10 cellular contexts compared by ENCODE assay signal in genomic region chr19:46890423-46891170, GRCh38. TPM values are rescaled to one million over a fixed set of nuclear protein-coding genes. Genes with fewer than 3 reads are reported as not detected.
A peak's percentile ranks its signal among the peaks of the same experiment; 100 is the strongest.
DNase-seq lines count a peak whose midpoint lies in the region; ATAC-seq and TF ChIP-seq lines count a peak whose summit lies in the region.
"Had no signal": no experiment of that assay in that cellular context is flagged by ENCODE, and none has a peak within 500 bp of the region (broad histone marks: within the 10 kb centered on the region; RNA-seq: fewer than 3 reads in every experiment).

No MANE protein-coding gene starts in this region.

- no peak overlapping the region for H3K18ac ChIP-seq in mesenchymal stem cell (ENCODE audit: low read depth in 1 of 2, low read length in 2 of 2)

- H3K9ac ChIP-seq in BLaER1: no peak overlapping the region
- H3K9ac ChIP-seq in mesenchymal stem cell (ENCODE audit: low read length): peak overlapping the region; percentile 47

- H3K36me3 ChIP-seq in BLaER1: peaks cover 19% of the 10 kb centered on the region; the same call in 1 of the 2 replicates
- no peaks in the 10 kb centered on the region for H3K36me3 ChIP-seq in mesenchymal stem cell (ENCODE audit: control insufficient read depth in 1 of 2, insufficient read depth in 2 of 2, low read depth in 1 of 2, low read length in 2 of 2)

- no peak overlapping the region for H2AFZ ChIP-seq in mesenchymal stem cell (ENCODE audit: low read depth, low read length)

- H3K9me3 ChIP-seq in BLaER1: peaks cover 9% of the 10 kb centered on the region
- H3K9me3 ChIP-seq in mesenchymal stem cell (ENCODE audit: control insufficient read depth, low read length): no peaks in the 10 kb centered on the region

- H3K27ac ChIP-seq in BLaER1 (no peak overlapping the region), mesenchymal stem cell (ENCODE audit: low read length, poor library complexity, severe bottlenecking) (no peak overlapping the region)

- H3K4me1 ChIP-seq in BLaER1 (peaks cover 55% of the 10 kb centered on the region), mesenchymal stem cell (ENCODE audit: control insufficient read depth, insufficient read depth, low read depth, low read length) (peaks cover 4% of the 10 kb centered on the region)

- H2BK5ac ChIP-seq in mesenchymal stem cell (ENCODE audit: low read depth, low read length, poor library complexity, severe bottlenecking): no peak overlapping the region

- H2BK120ac ChIP-seq in mesenchymal stem cell (ENCODE audit: low read depth, low read length): no peak overlapping the region

- intact Hi-C loops in MCF 10A (cut with micrococcal nuclease): no loop called here

- TSS peak; percentile 10 for BruUV-seq in MCF 10A (replicated peaks; lab: Mats Ljungman, UMichigan)

- no peak overlapping the region for H3K4me3 ChIP-seq in BLaER1
- H3K4me3 ChIP-seq in mesenchymal stem cell (ENCODE audit: insufficient read depth in 1 of 2, low read depth in 1 of 2, low read length in 2 of 2): peak overlapping the region in 1 of 2 experiments; percentile 35

- peaks cover 91% of the 10 kb centered on the region for H4K20me1 ChIP-seq in BLaER1

- CTCF ChIA-PET in MCF 10A (lab: Yijun Ruan, JAX): interaction anchor here (0.7 to 1.4 kb wide), 4 partner anchors 10 to 100 kb away, joined by 3 to 4 read pairs (median 3); no protein-coding TSS in a partner anchor
- CTCF ChIA-PET in T-cell (lab: Charles Lee): interaction anchor here in 1 of 2 donors (0.6 kb wide), 1 partner anchor 134 kb away, joined by 7 read pairs; no protein-coding TSS in a partner anchor

- no peak overlapping the region for H2BK15ac ChIP-seq in mesenchymal stem cell (ENCODE audit: low read depth, poor library complexity, severe bottlenecking)

- H3K27me3 Mint-ChIP-seq in MCF 10A (ENCODE audit: insufficient read depth, unreplicated experiment): no peaks in the 10 kb centered on the region
- H3K27me3 Mint-ChIP-seq in T-cell: no peaks in the 10 kb centered on the region
- H3K27me3 Mint-ChIP-seq: activated CD8-positive, alpha-beta memory T cell treated with anti-CD3 and anti-CD28 coated beads, Interleukin-2, amount 10 ng/mL, durations not matched to agents 7 days and 5 days had no signal

- no peak for TF ChIP-seq CTCF in MCF 10A (IDR thresholded peaks at IDR 0.05; ENCODE audit: unreplicated experiment)

- no peak overlapping the region for H3K23ac ChIP-seq in mesenchymal stem cell (ENCODE audit: low read length in 2 of 2)

- peak; percentile 65 for DNase-seq in HuH-7.5 (ENCODE audit: low spot score)
- DNase-seq in MCF 10A (ENCODE audit: unreplicated experiment): peak; percentile 41
- DNase-seq in mesenchymal stem cell: peak; percentile 92
- no peak for DNase-seq in NK-92 treated with Interleukin-12 subunit alpha and Interleukin-12 subunit beta, amount 100 ng/mL, for 24 hours (lab: John Stamatoyannopoulos, UW)
- no peak for DNase-seq in kidney glomerular epithelial cell (lab: John Stamatoyannopoulos, UW)
- DNase-seq in activated CD4-positive, alpha-beta T cell treated with anti-CD3 and anti-CD28 coated beads for 1 hour: no peak
- DNase-seq in T-cell: no peak
- DNase-seq: activated CD8-positive, alpha-beta memory T cell treated with anti-CD3 and anti-CD28 coated beads, Interleukin-2, amount 10 ng/mL, durations not matched to agents 7 days and 5 days; mesendoderm had no signal

- H3K27ac Mint-ChIP-seq in MCF 10A (ENCODE audit: low read depth, unreplicated experiment) (peak overlapping the region; percentile 57), T-cell (no peak overlapping the region)
- H3K27ac Mint-ChIP-seq: activated CD8-positive, alpha-beta memory T cell treated with anti-CD3 and anti-CD28 coated beads, Interleukin-2, amount 10 ng/mL, durations not matched to agents 7 days and 5 days had no signal

- POLR2A ChIA-PET in MCF 10A (lab: Yijun Ruan, JAX) (interaction anchor here (0.5 to 1.7 kb wide), 14 partner anchors 10 to 332 kb away, joined by 3 to 8 read pairs (median 4); no protein-coding TSS in a partner anchor), T-cell (lab: Charles Lee) (interaction anchor here in 1 of 2 donors (0.5 kb wide), 1 partner anchor 51 kb away, joined by 9 read pairs; no protein-coding TSS in a partner anchor)

- no peak overlapping the region for H3K14ac ChIP-seq in mesenchymal stem cell (ENCODE audit: low read length in 2 of 2)

- H4K91ac ChIP-seq in mesenchymal stem cell (ENCODE audit: low read length): no peak overlapping the region

- H3K36me3 Mint-ChIP-seq in MCF 10A (ENCODE audit: insufficient read depth, unreplicated experiment): peaks cover 17% of the 10 kb centered on the region
- H3K36me3 Mint-ChIP-seq in T-cell: peaks cover 18% of the 10 kb centered on the region

- H3K4ac ChIP-seq in mesenchymal stem cell (ENCODE audit: low read depth in 1 of 2, low read length in 2 of 2): no peak overlapping the region

- H3K4me3 Mint-ChIP-seq in MCF 10A (ENCODE audit: unreplicated experiment) (no peak overlapping the region), T-cell (no peak overlapping the region)
- H3K4me3 Mint-ChIP-seq: activated CD8-positive, alpha-beta memory T cell treated with anti-CD3 and anti-CD28 coated beads, Interleukin-2, amount 10 ng/mL, durations not matched to agents 7 days and 5 days had no signal

- H2AK5ac ChIP-seq in mesenchymal stem cell (ENCODE audit: low read length, severe bottlenecking): no peak overlapping the region

- peaks cover 6% of the 10 kb centered on the region for H3K9me3 Mint-ChIP-seq in MCF 10A (ENCODE audit: unreplicated experiment)
- H3K9me3 Mint-ChIP-seq in T-cell: no peaks in the 10 kb centered on the region

- H4K8ac ChIP-seq in mesenchymal stem cell (ENCODE audit: low read length): no peak overlapping the region

- no peak overlapping the region for H2BK12ac ChIP-seq in mesenchymal stem cell (ENCODE audit: low read length in 2 of 2)

- H3K27me3 ChIP-seq in BLaER1 (no peaks in the 10 kb centered on the region), mesenchymal stem cell (ENCODE audit: control insufficient read depth in 1 of 2, insufficient read depth in 1 of 2, low read length in 2 of 2) (no peaks in the 10 kb centered on the region)

- ATAC-seq in T-cell (replicated peaks in 1 of 4): no peak
- ATAC-seq: activated CD8-positive, alpha-beta memory T cell treated with anti-CD3 and anti-CD28 coated beads, Interleukin-2, amount 10 ng/mL, durations not matched to agents 7 days and 5 days had no signal

- H3K4me1 Mint-ChIP-seq in MCF 10A (ENCODE audit: insufficient read depth, unreplicated experiment) (peaks cover 45% of the 10 kb centered on the region), T-cell (peaks cover 50 to 64% (median 60%) of the 10 kb centered on the region in 3 donors)

- H3K4me2 ChIP-seq in BLaER1: peak overlapping the region; percentile 42; the same call in 1 of the 2 replicates
- H3K4me2 ChIP-seq in mesenchymal stem cell (ENCODE audit: low read length, poor library complexity, severe bottlenecking): no peak overlapping the region

- 3% methylated on average over 3 of the region's 3 CpGs for WGBS in mesenchymal stem cell

- peaks cover 14% of the 10 kb centered on the region for H3K79me1 ChIP-seq in mesenchymal stem cell (replicated peaks; ENCODE audit: low read length, poor library complexity, severe bottlenecking)

RNA-seq across cellular contexts. Expression of gene ARHGAP35, which starts 29.8 kb away (rescaled TPM):
- 46.9 and 52.1 TPM in 2 replicates for total RNA-seq in MCF 10A (2022)
- 40.0 TPM for polyA plus RNA-seq in mesenchymal stem cell (2013, experiment 1 of 2)
- polyA plus RNA-seq in mesenchymal stem cell (2013, experiment 2 of 2): 36.9 TPM
- total RNA-seq in T-cell: 10 to 100 TPM; 28.7 to 48.1 (median 37.7) TPM

RNA-seq across cellular contexts. Expression of gene AP2S1, which starts 40.0 kb away (rescaled TPM):
- 237 and 252 TPM in 2 replicates for total RNA-seq in MCF 10A (2022)
- polyA plus RNA-seq in mesenchymal stem cell (2013, experiment 1 of 2): 284 TPM
- 308 TPM for polyA plus RNA-seq in mesenchymal stem cell (2013, experiment 2 of 2)
- total RNA-seq in T-cell: 10 to 100 TPM; 36.6 to 51.5 (median 49.1) TPM

Comparison
In these comparisons a context has a peak if more than half of its experiments do, and no peak if none do; other contexts are left out.
1. DNase-seq: peak in HuH-7.5 (single experiment), MCF 10A (single experiment) and mesenchymal stem cell (single experiment); none in NK-92 treated with Interleukin-12 subunit alpha and Interleukin-12 subunit beta, amount 100 ng/mL, for 24 hours (single experiment), kidney glomerular epithelial cell (single experiment), activated CD4-positive, alpha-beta T cell treated with anti-CD3 and anti-CD28 coated beads for 1 hour (single experiment) and T-cell (0 of 34).